Comparison of ENCODE assay signal across 1 cellular context in the genomic region with DNA sequence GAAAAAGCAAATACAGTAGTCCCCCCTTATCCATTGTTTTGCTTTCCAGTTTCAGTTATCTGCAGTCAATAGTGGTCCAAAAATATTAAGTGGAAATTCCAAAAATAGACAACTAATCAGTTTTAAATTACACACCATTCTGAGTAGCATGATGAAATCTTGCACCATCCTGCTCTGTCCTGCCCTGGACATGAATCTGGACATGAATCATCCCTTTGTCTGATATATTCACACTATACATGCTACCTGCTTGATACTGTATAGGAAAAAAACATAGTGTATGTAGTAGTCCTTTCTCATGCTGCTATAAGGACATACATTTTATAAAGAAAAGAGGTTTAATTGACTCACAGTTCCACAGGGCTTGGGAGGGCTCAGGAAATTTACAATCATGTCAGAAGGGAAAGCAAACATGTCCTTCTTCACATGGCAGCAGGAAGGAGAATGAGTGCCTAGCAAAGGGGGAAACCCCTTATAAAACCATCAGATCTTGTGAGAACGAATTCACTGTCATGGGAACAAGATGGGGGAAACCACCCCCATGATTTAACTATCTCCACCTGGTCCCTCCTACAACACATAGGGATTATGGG.
TF ChIP-seq lines count a peak whose summit lies in the region.

No MANE protein-coding gene starts in this region.

TF ChIP-seq in GM23338, 12 proteins besides CTCF, POLR2A, EP300 and RAD21 (continued from another document):
- TF ChIP-seq JUNB (IDR thresholded peaks at IDR 0.05; ENCODE audit: unreplicated experiment): no peak
